In genomic region chr11:69888671-69889076, GRCh38 we compare ENCODE assay signal across 8 cellular contexts.
DNase-seq lines count a peak whose midpoint lies in the region; ATAC-seq and TF ChIP-seq lines count a peak whose summit lies in the region.

No MANE protein-coding gene starts in this region.

- no peaks in the 10 kb centered on the region; the same call in 1 of the 2 replicates for H3K27me3 ChIP-seq in GM06990 (replicated peaks; ENCODE audit: control insufficient read depth, insufficient read depth, low read length)
- no peaks in the 10 kb centered on the region for H3K27me3 ChIP-seq in ascending aorta

- intact Hi-C loops in ascending aorta (cut with DNase I): loop anchor here (5.0 kb wide), 1 partner anchor 201 kb away; no protein-coding TSS in a partner anchor

- TF ChIP-seq CTCF in GM06990 (IDR thresholded peaks at IDR 0.05; ENCODE audit: insufficient read depth, low read length, poor library complexity, severe bottlenecking): peak; percentile 93
- peak; percentile 60 to 91 (median 67) for TF ChIP-seq CTCF in ascending aorta (IDR thresholded peaks at IDR 0.05)

- H3K27me3 Mint-ChIP-seq in T-helper 2 cell treated with Interferon-gamma antibody and Interleukin-4, amounts not matched to agents 5 μg/mL and 100 μg/mL, for 36 hours (ENCODE audit: low read depth): peaks cover 11% of the 10 kb centered on the region

- no peak overlapping the region for H3K4me3 ChIP-seq in GM06990 (replicated peaks; ENCODE audit: low read depth, low read length)
- no peak overlapping the region for H3K4me3 ChIP-seq in ascending aorta

- no peak for ATAC-seq in GM21447 (IDR thresholded peaks at IDR 0.05; ENCODE audit: unreplicated experiment)

- no peaks in the 10 kb centered on the region for H3K9me3 ChIP-seq in ascending aorta

- no peak overlapping the region for H3K27ac Mint-ChIP-seq in T-helper 2 cell treated with Interferon-gamma antibody and Interleukin-4, amounts not matched to agents 5 μg/mL and 100 μg/mL, for 36 hours

- peaks cover 1% of the 10 kb centered on the region for H3K4me1 Mint-ChIP-seq in T-helper 2 cell treated with Interferon-gamma antibody and Interleukin-4, amounts not matched to agents 5 μg/mL and 100 μg/mL, for 36 hours (ENCODE audit: low read depth)

- DNase-seq in GM06990 (ENCODE audit: extremely low read depth, insufficient read length): no peak
- peak; percentile 23 for DNase-seq in NCI-H1048 (lab: John Stamatoyannopoulos, UW)
- DNase-seq in T-helper 2 cell treated with Interferon-gamma antibody and Interleukin-4, amounts not matched to agents 5 μg/mL and 100 μg/mL, for 36 hours (ENCODE audit: low spot score): peak; percentile 32
- no peak for DNase-seq in ascending aorta (ENCODE audit: low spot score in 2 of 2)
- DNase-seq in hypothalamus (lab: John Stamatoyannopoulos, UW): peak in 30 of 51 donors; percentile 2 to 69 (median 32)
- peak; percentile 36 to 76 (median 50) for DNase-seq in stimulated activated CD4-positive, alpha-beta T cell treated with anti-CD3 and anti-CD28 coated beads, Interleukin-12 subunit alpha, Interleukin-12 subunit beta, amount 100 ng/mL, for 48 hours (ENCODE audit: low read depth in 2 of 3, low spot score in 1 of 3)
- DNase-seq in GF-D8 (lab: John Stamatoyannopoulos, UW): no peak

- no peaks in the 10 kb centered on the region for H3K36me3 ChIP-seq in GM06990 (ENCODE audit: control insufficient read depth, insufficient read depth, low read length)
- H3K36me3 ChIP-seq in ascending aorta: no peaks in the 10 kb centered on the region

- no peak overlapping the region for H3K27ac ChIP-seq in ascending aorta

- no peaks in the 10 kb centered on the region for H3K4me1 ChIP-seq in ascending aorta

- H3K9me3 Mint-ChIP-seq in T-helper 2 cell treated with Interferon-gamma antibody and Interleukin-4, amounts not matched to agents 5 μg/mL and 100 μg/mL, for 36 hours: no peaks in the 10 kb centered on the region

- H3K36me3 Mint-ChIP-seq in T-helper 2 cell treated with Interferon-gamma antibody and Interleukin-4, amounts not matched to agents 5 μg/mL and 100 μg/mL, for 36 hours (ENCODE audit: low read depth): no peaks in the 10 kb centered on the region

- no peak overlapping the region for H3K4me3 Mint-ChIP-seq in T-helper 2 cell treated with Interferon-gamma antibody and Interleukin-4, amounts not matched to agents 5 μg/mL and 100 μg/mL, for 36 hours

Comparison
In these comparisons a context has a peak if more than half of its experiments do, and no peak if none do; other contexts are left out.
1. DNase-seq: peak in NCI-H1048 (single experiment), T-helper 2 cell treated with Interferon-gamma antibody and Interleukin-4, amounts not matched to agents 5 μg/mL and 100 μg/mL, for 36 hours (single experiment), hypothalamus (30 of 51) and stimulated activated CD4-positive, alpha-beta T cell treated with anti-CD3 and anti-CD28 coated beads, Interleukin-12 subunit alpha, Interleukin-12 subunit beta, amount 100 ng/mL, for 48 hours (3 of 3); none in GM06990 (single experiment), ascending aorta (0 of 2) and GF-D8 (single experiment).